9 cellular contexts compared by ENCODE assay signal in genomic region chr11:118252688-118253087, GRCh38. TPM values are rescaled to one million over a fixed set of nuclear protein-coding genes. Genes with fewer than 3 reads are reported as not detected.
A peak's percentile ranks its signal among the peaks of the same experiment; 100 is the strongest.
DNase-seq lines count a peak whose midpoint lies in the region; ATAC-seq and TF ChIP-seq lines count a peak whose summit lies in the region.
"Had no signal": no experiment of that assay in that cellular context is flagged by ENCODE, and none has a peak within 500 bp of the region (broad histone marks: within the 10 kb centered on the region; RNA-seq: fewer than 3 reads in every experiment).

No MANE protein-coding gene starts in this region.

- H3K4me1 ChIP-seq in endodermal cell (ENCODE audit: control insufficient read depth, insufficient read depth, low read length): no peaks in the 10 kb centered on the region

- H3K9me3 Mint-ChIP-seq in endodermal cell: no peaks in the 10 kb centered on the region

- ATAC-seq in GM21381 (IDR thresholded peaks at IDR 0.05; ENCODE audit: unreplicated experiment): peak; percentile 11

- H3K9ac ChIP-seq in endodermal cell (ENCODE audit: extremely low read depth, low read length, poor library complexity, severe bottlenecking): peak overlapping the region; percentile 93

- no peak for TF ChIP-seq CTCF in endodermal cell (conservative IDR thresholded peaks at IDR 0.05)
- no peak for TF ChIP-seq CTCF in retinal pigment epithelial cell (conservative IDR thresholded peaks at IDR 0.05; ENCODE audit: low read depth, low read length)

- peaks cover 74% of the 10 kb centered on the region for H3K27me3 ChIP-seq in endodermal cell (ENCODE audit: control insufficient read depth, insufficient read depth, low read length, poor library complexity, severe bottlenecking)

- H3K4me3 Mint-ChIP-seq in endodermal cell: peak overlapping the region; percentile 95

- peak overlapping the region; percentile 91 for H3K4me3 ChIP-seq in endodermal cell (ENCODE audit: low read length)
- peak overlapping the region; percentile 94 for H3K4me3 ChIP-seq in retinal pigment epithelial cell (ENCODE audit: low read length)

- H3K9me3 ChIP-seq in endodermal cell (ENCODE audit: control insufficient read depth, low read length): no peaks in the 10 kb centered on the region

- 60 to 76% methylated on average over 1 to 2 of the region's 3 CpGs for WGBS in endodermal cell (ENCODE audit: insufficient coverage in 1 of 2, insufficient read length in 1 of 2), 2 experiments

- peak; percentile 68 for DNase-seq in MV-4-11 (lab: John Stamatoyannopoulos, UW)
- no peak for DNase-seq in endodermal cell
- DNase-seq in retinal pigment epithelial cell (ENCODE audit: low read depth): no peak
- DNase-seq in SW 1271 (lab: John Stamatoyannopoulos, UW): no peak
- no peak for DNase-seq in activated CD8-positive, alpha-beta memory T cell treated with anti-CD3 and anti-CD28 coated beads for 24 hours
- DNase-seq in activated CD4-positive, alpha-beta T cell treated with anti-CD3 and anti-CD28 coated beads for 4 hours: no peak
- DNase-seq in C1 segment of cervical spinal cord (lab: John Stamatoyannopoulos, UW): no peak

- H3K27me3 Mint-ChIP-seq in endodermal cell (ENCODE audit: insufficient read depth): peaks cover 49% of the 10 kb centered on the region

- H3K27ac ChIP-seq in endodermal cell (ENCODE audit: low read depth, low read length): no peak overlapping the region

- no peaks in the 10 kb centered on the region for H3K36me3 ChIP-seq in endodermal cell (ENCODE audit: control insufficient read depth, insufficient read depth, low read length)

- H3K27ac Mint-ChIP-seq in endodermal cell: peak overlapping the region; percentile 100

- peaks cover 6% of the 10 kb centered on the region for H3K4me1 Mint-ChIP-seq in endodermal cell

- H3K36me3 Mint-ChIP-seq in endodermal cell (ENCODE audit: low read depth): no peaks in the 10 kb centered on the region

RNA-seq across cellular contexts. Expression of gene MPZL3, which starts 0.5 kb away (rescaled TPM):
- 1 to 10 TPM; 4.1 to 5.7 TPM for total RNA-seq in endodermal cell
- polyA plus RNA-seq in endodermal cell (2013, experiment 1 of 2): 0.32 TPM
- polyA plus RNA-seq in endodermal cell (2013, experiment 2 of 2): 0.54 TPM

RNA-seq across cellular contexts. Expression of gene MPZL2, which starts 11.4 kb away (rescaled TPM):
- 1 to 10 TPM; 3.2 to 4.4 TPM for total RNA-seq in endodermal cell
- polyA plus RNA-seq in endodermal cell (2013, experiment 1 of 2): 1.1 TPM
- polyA plus RNA-seq in endodermal cell (2013, experiment 2 of 2): 0.33 TPM

RNA-seq across cellular contexts. Expression of gene JAML, which starts 27.9 kb away (rescaled TPM):
- under 1 TPM; 0.40 to 0.55 TPM for total RNA-seq in endodermal cell
- polyA plus RNA-seq in endodermal cell (2013, experiment 1 of 2): not detected
- not detected for polyA plus RNA-seq in endodermal cell (2013, experiment 2 of 2)
- total RNA-seq: HT1080 had no signal

RNA-seq across cellular contexts. Expression of gene CD3E, which starts 51.8 kb away (rescaled TPM):
- under 1 TPM in 1 of 2 donors, not detected in 1; 0.29 TPM for total RNA-seq in endodermal cell
- not detected for polyA plus RNA-seq in endodermal cell (2013, experiment 1 of 2)
- polyA plus RNA-seq in endodermal cell (2013, experiment 2 of 2): not detected
